In genomic region chr12:103780992-103781391, GRCh38 we compare ENCODE assay signal across 22 cellular contexts.
"Had no signal": no experiment of that assay in that cellular context is flagged by ENCODE, and none has a peak within 500 bp of the region (broad histone marks: within the 10 kb centered on the region; RNA-seq: fewer than 3 reads in every experiment).

No MANE protein-coding gene starts in this region.

- ATAC-seq: activated CD4-positive, CD25-positive, alpha-beta regulatory T cell treated with anti-CD3 and anti-CD28 coated beads, Interleukin-2, amount 50 U/mL, for 24 hours; activated CD8-positive, alpha-beta T cell treated with anti-CD3 and anti-CD28 coated beads, Interleukin-2, amount 10 ng/mL, durations not matched to agents 7 days and 5 days had no signal

- H3K27ac ChIP-seq: adrenal gland, KMS-11, Peyer's patch, RWPE1 had no signal

- H3K9ac ChIP-seq: KMS-11 had no signal

- H3K4me3 ChIP-seq: adrenal gland, MG63, Peyer's patch, SJCRH30 had no signal

- H3K4me1 ChIP-seq: Peyer's patch had no signal

- H3K27me3 ChIP-seq: adrenal gland, MG63, Peyer's patch, SJCRH30 had no signal

- H3K9me3 ChIP-seq: adrenal gland, MG63, Peyer's patch, SJCRH30 had no signal

- DNase-seq: activated CD4-positive, alpha-beta T cell treated with anti-CD3 and anti-CD28 coated beads for 4 hours; activated CD8-positive, alpha-beta memory T cell treated with anti-CD3 and anti-CD28 coated beads, Interleukin-2, amount 50 U/mL, for 48 hours; activated CD8-positive, alpha-beta T cell treated with anti-CD3 and anti-CD28 coated beads, Interleukin-2, amount 10 ng/mL, durations not matched to agents 7 days and 5 days; activated naive CD4-positive, alpha-beta T cell treated with anti-CD3 and anti-CD28 coated beads, Interleukin-2, amount 50 U/mL, for 16 hours; activated naive CD8-positive, alpha-beta T cell treated with anti-CD3 and anti-CD28 coated beads, Interleukin-2, amount 10 ng/mL, durations not matched to agents 7 days and 5 days; activated T-cell treated with anti-CD3 and anti-CD28 coated beads, Interleukin-2, amount 50 U/mL, for 1 hour; adrenal gland; anterior cingulate cortex; MG63; MV-4-11; NCI-H1105; NCI-H1436 treated with DMSO at 0.1 percent for 48 hours; NCI-H187; NCI-H2081; NCI-H345; NCI-H510A; Right ventricle myocardium superior; SJCRH30 had no signal
